13 cellular contexts compared by ENCODE assay signal in the genomic region with DNA sequence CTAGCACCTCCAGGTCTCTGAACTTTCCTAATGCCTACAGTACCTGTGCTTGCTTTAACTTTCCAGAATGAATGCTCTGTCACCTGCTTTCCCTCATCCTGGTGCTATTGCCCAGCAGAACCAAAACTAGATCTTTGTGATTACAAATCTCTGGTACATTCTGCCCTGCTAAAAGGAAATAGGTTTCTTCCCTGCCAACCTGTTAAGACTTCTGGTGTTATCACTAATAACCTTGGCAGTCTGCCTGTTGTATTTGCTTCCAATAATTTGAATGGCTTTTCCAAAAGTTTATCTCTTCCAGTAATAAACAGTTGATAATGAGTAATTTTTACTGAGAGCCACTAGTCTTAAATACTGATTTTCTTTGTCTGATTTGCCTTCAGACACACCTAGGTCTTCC. TPM values are rescaled to one million over a fixed set of nuclear protein-coding genes. Genes with fewer than 3 reads are reported as not detected.
"Had no signal": no experiment of that assay in that cellular context is flagged by ENCODE, and none has a peak within 500 bp of the region (broad histone marks: within the 10 kb centered on the region; RNA-seq: fewer than 3 reads in every experiment).

No MANE protein-coding gene starts in this region.

- H3K4me3 Mint-ChIP-seq: natural killer cell treated with Interleukin-12 subunit alpha and Interleukin-12 subunit beta and Interleukin-15 and Interleukin-18, amount 100 ng/mL, for 72 hours; stimulated activated naive B cell treated with anti-CD40 and anti-IgM and Interleukin-4, amounts not matched to agents 10 μg/mL and 1 μg/mL and 100 μg/mL, for 72 hours had no signal

- H3K27ac ChIP-seq: breast epithelium, thyroid gland had no signal

- H3K9me3 ChIP-seq: breast epithelium, thyroid gland had no signal

- H3K4me3 ChIP-seq: breast epithelium, dorsolateral prefrontal cortex, thyroid gland had no signal

- H3K36me3 ChIP-seq: breast epithelium had no signal

- ATAC-seq: natural killer cell treated with Interleukin-12 subunit alpha and Interleukin-12 subunit beta and Interleukin-15 and Interleukin-18, amount 100 ng/mL, for 72 hours; stimulated activated naive B cell treated with anti-CD40 and anti-IgM and Interleukin-4, amounts not matched to agents 10 μg/mL and 1 μg/mL and 100 μg/mL, for 72 hours had no signal

- H3K27me3 ChIP-seq: breast epithelium, dorsolateral prefrontal cortex, thyroid gland had no signal

- H3K27ac Mint-ChIP-seq: natural killer cell treated with Interleukin-12 subunit alpha and Interleukin-12 subunit beta and Interleukin-15 and Interleukin-18, amount 100 ng/mL, for 72 hours; stimulated activated naive B cell treated with anti-CD40 and anti-IgM and Interleukin-4, amounts not matched to agents 10 μg/mL and 1 μg/mL and 100 μg/mL, for 72 hours had no signal

- H3K9me3 Mint-ChIP-seq: natural killer cell treated with Interleukin-12 subunit alpha and Interleukin-12 subunit beta and Interleukin-15 and Interleukin-18, amount 100 ng/mL, for 72 hours; stimulated activated naive B cell treated with anti-CD40 and anti-IgM and Interleukin-4, amounts not matched to agents 10 μg/mL and 1 μg/mL and 100 μg/mL, for 72 hours had no signal

- H3K4me1 Mint-ChIP-seq: stimulated activated naive B cell treated with anti-CD40 and anti-IgM and Interleukin-4, amounts not matched to agents 10 μg/mL and 1 μg/mL and 100 μg/mL, for 72 hours had no signal

- H3K4me1 ChIP-seq: breast epithelium, thyroid gland had no signal

- DNase-seq: activated CD4-positive, alpha-beta T cell treated with anti-CD3 and anti-CD28 coated beads for 1 hour; activated CD4-positive, alpha-beta T cell treated with anti-CD3 and anti-CD28 coated beads, Interleukin-2, amount 50 U/mL, for 4 hours; anterior cingulate cortex; dorsolateral prefrontal cortex; erythroblast; posterior cingulate gyrus; stimulated activated CD4-positive, alpha-beta T cell treated with anti-CD3 and anti-CD28 coated beads, Interleukin-2, amount 100 ng/mL, for 48 hours; stimulated activated naive B cell treated with anti-CD40 and anti-IgM and Interleukin-4, amounts not matched to agents 10 μg/mL and 1 μg/mL and 100 μg/mL, for 72 hours; T-helper 1 cell; thyroid gland had no signal

RNA-seq across cellular contexts. Expression of a gene that starts 15.4 kb away (rescaled TPM):
- total RNA-seq: breast epithelium; mucosa of gallbladder; natural killer cell treated with Interleukin-12 subunit alpha and Interleukin-12 subunit beta and Interleukin-15 and Interleukin-18, amount 100 ng/mL, for 72 hours; thyroid gland had no signal
